In genomic region chr1:89955311-89955710, GRCh38 we compare ENCODE assay signal across 25 cellular contexts.
"Had no signal": no experiment of that assay in that cellular context is flagged by ENCODE, and none has a peak within 500 bp of the region (broad histone marks: within the 10 kb centered on the region; RNA-seq: fewer than 3 reads in every experiment).

No MANE protein-coding gene starts in this region.

- H3K9me3 ChIP-seq: breast epithelium, heart right ventricle, left lung, lower lobe of right lung, right atrium auricular region, stomach, thyroid gland had no signal

- H3K4me2 ChIP-seq: neural progenitor cell had no signal

- H3K4me1 ChIP-seq: breast epithelium, left lung, neural progenitor cell, right atrium auricular region had no signal

- H3K27ac Mint-ChIP-seq: activated naive CD4-positive, alpha-beta T cell treated with anti-CD3 and anti-CD28 coated beads, Interleukin-2, amount 50 U/mL, for 72 hours; activated T-cell treated with anti-CD3 and anti-CD28 coated beads, Interleukin-2, amount 50 U/mL, for 72 hours; endodermal cell; neural progenitor cell; stimulated activated naive B cell treated with anti-CD40 and anti-IgM and Interleukin-4, amounts not matched to agents 10 μg/mL and 1 μg/mL and 100 μg/mL, for 72 hours had no signal

- H2AFZ ChIP-seq: neural progenitor cell had no signal

- H3K27me3 ChIP-seq: breast epithelium, heart right ventricle, left lung, neural progenitor cell, right atrium auricular region, stomach, thyroid gland had no signal

- H3K4me3 Mint-ChIP-seq: activated T-cell treated with anti-CD3 and anti-CD28 coated beads, Interleukin-2, amount 50 U/mL, for 72 hours; dendritic cell treated with granulocyte-macrophage colony-stimulating factor and Interleukin-4, amounts not matched to agents 40 ng/mL and 50 ng/mL, for 4 days; endodermal cell; neural progenitor cell; stimulated activated naive B cell treated with anti-CD40 and anti-IgM and Interleukin-4, amounts not matched to agents 10 μg/mL and 1 μg/mL and 100 μg/mL, for 72 hours had no signal

- DNase-seq: activated CD4-positive, alpha-beta T cell treated with anti-CD3 and anti-CD28 coated beads for 4 hours; activated CD4-positive, alpha-beta T cell treated with anti-CD3 and anti-CD28 coated beads, Interleukin-2, amount 50 U/mL, for 4 hours; activated CD4-positive, CD25-positive, alpha-beta regulatory T cell; activated naive CD4-positive, alpha-beta T cell; activated T-cell treated with anti-CD3 and anti-CD28 coated beads for 4 hours; activated T-cell treated with anti-CD3 and anti-CD28 coated beads, Interleukin-2, amount 50 U/mL, for 72 hours; central memory CD4-positive, alpha-beta T cell; endodermal cell; foreskin fibroblast; heart right ventricle; left lung; lower lobe of right lung; mesenchymal stem cell; naive thymus-derived CD8-positive, alpha-beta T cell; stimulated activated CD4-positive, alpha-beta T cell treated with anti-CD3 and anti-CD28 coated beads, Interleukin-15, amount 100 ng/mL, for 24 hours; stimulated activated CD4-positive, alpha-beta T cell treated with anti-CD3 and anti-CD28 coated beads, Interleukin-2, amount 100 ng/mL, for 24 hours; stimulated activated naive B cell treated with anti-CD40 and anti-IgM and Interleukin-4, amounts not matched to agents 10 μg/mL and 1 μg/mL and 100 μg/mL, for 72 hours; stomach; thyroid gland had no signal

- ATAC-seq: activated naive CD4-positive, alpha-beta T cell treated with anti-CD3 and anti-CD28 coated beads, Interleukin-2, amount 50 U/mL, for 72 hours; activated T-cell treated with anti-CD3 and anti-CD28 coated beads, Interleukin-2, amount 50 U/mL, for 72 hours; esophagus mucosa; heart right ventricle; left lung; lower lobe of right lung; naive thymus-derived CD8-positive, alpha-beta T cell; stimulated activated naive B cell treated with anti-CD40 and anti-IgM and Interleukin-4, amounts not matched to agents 10 μg/mL and 1 μg/mL and 100 μg/mL, for 72 hours had no signal

- H3K27me3 Mint-ChIP-seq: dendritic cell treated with granulocyte-macrophage colony-stimulating factor and Interleukin-4, amounts not matched to agents 40 ng/mL and 50 ng/mL, for 4 days; naive thymus-derived CD8-positive, alpha-beta T cell; stimulated activated naive B cell treated with anti-CD40 and anti-IgM and Interleukin-4, amounts not matched to agents 10 μg/mL and 1 μg/mL and 100 μg/mL, for 72 hours had no signal

- H3K9ac ChIP-seq: neural progenitor cell had no signal

- H3K4me3 ChIP-seq: breast epithelium, heart right ventricle, left lung, lower lobe of right lung, neural progenitor cell, right atrium auricular region, stomach, thyroid gland had no signal

- H3K27ac ChIP-seq: breast epithelium, heart right ventricle, left lung, lower lobe of right lung, neural progenitor cell, right atrium auricular region, stomach had no signal

- H3K36me3 ChIP-seq: breast epithelium, heart right ventricle, left lung, lower lobe of right lung, neural progenitor cell, right atrium auricular region, stomach, thyroid gland had no signal

- H3K9me3 Mint-ChIP-seq: dendritic cell treated with granulocyte-macrophage colony-stimulating factor and Interleukin-4, amounts not matched to agents 40 ng/mL and 50 ng/mL, for 4 days had no signal

- H3K36me3 Mint-ChIP-seq: activated naive CD4-positive, alpha-beta T cell treated with anti-CD3 and anti-CD28 coated beads, Interleukin-2, amount 50 U/mL, for 72 hours; naive thymus-derived CD8-positive, alpha-beta T cell; neural progenitor cell had no signal
